In genomic region chr6:158819977-158820632, GRCh38 we compare ENCODE assay signal across 8 cellular contexts. TPM values are rescaled to one million over a fixed set of nuclear protein-coding genes. Genes with fewer than 3 reads are reported as not detected.
DNase-seq lines count a peak whose midpoint lies in the region; ATAC-seq, FAIRE-seq and TF ChIP-seq lines count a peak whose summit lies in the region.

No MANE protein-coding gene starts in this region.

- H2AFZ ChIP-seq in HepG2 (ENCODE audit: low read length) = no peak overlapping the region

- H3K4me1 ChIP-seq in heart right ventricle (peaks cover 3 to 35% (median 24%) of the 10 kb centered on the region in 9 donors), HepG2 (ENCODE audit: insufficient read depth, low read length) (peaks cover 44% of the 10 kb centered on the region), upper lobe of right lung (peaks cover 14% of the 10 kb centered on the region), mucosa of descending colon (ENCODE audit: low read depth) (peaks cover 6% of the 10 kb centered on the region)

- no peak for TF ChIP-seq RAD21 in HepG2 (CRISPR knock-in tag; IDR thresholded peaks at IDR 0.05)

- peaks cover 33% of the 10 kb centered on the region for H3K36me3 Mint-ChIP-seq in activated naive CD8-positive, alpha-beta T cell treated with anti-CD3 and anti-CD28 coated beads for 36 hours

- peak overlapping the region; percentile 68 for H3K4me2 ChIP-seq in HepG2 (ENCODE audit: low read depth, low read length)

- H3K9me3 ChIP-seq in heart right ventricle (no peaks in the 10 kb centered on the region), HepG2 (ENCODE audit: low read length) (no peaks in the 10 kb centered on the region), upper lobe of right lung (no peaks in the 10 kb centered on the region), mucosa of descending colon (no peaks in the 10 kb centered on the region)

- no peak for TF ChIP-seq CTCF in heart right ventricle (IDR thresholded peaks at IDR 0.05)
- TF ChIP-seq CTCF in HepG2 (CRISPR knock-in tag; IDR thresholded peaks at IDR 0.05) = no peak
- TF ChIP-seq CTCF in upper lobe of right lung (IDR thresholded peaks at IDR 0.05) = no peak
- no peak for TF ChIP-seq CTCF in mucosa of descending colon (IDR thresholded peaks at IDR 0.05)

- peaks cover 16% of the 10 kb centered on the region for H3K79me2 ChIP-seq in HepG2 (ENCODE audit: insufficient read depth, low read length)

- H3K27ac Mint-ChIP-seq in activated naive CD8-positive, alpha-beta T cell treated with anti-CD3 and anti-CD28 coated beads for 36 hours = peak overlapping the region; percentile 92

- H3K9ac ChIP-seq in HepG2 (ENCODE audit: insufficient read depth, low read depth, low read length) = no peak overlapping the region

- ATAC-seq in heart right ventricle (no peak), Right ventricle myocardium inferior (no peak), HepG2 (no peak), upper lobe of right lung (no peak), mucosa of descending colon (no peak)

- POLR2A ChIA-PET in HepG2 (lab: Yijun Ruan, JAX) = interaction anchor here (0.9 to 1.5 kb wide), 5 partner anchors 11 to 180 kb away, joined by 3 to 6 read pairs (median 5); partner anchors contain the start of gene RSPH3

- CTCF ChIA-PET in HepG2 (lab: Yijun Ruan, JAX; ENCODE audit: low intra/inter-chr PET ratio, low total read pairs) = no interaction called here

- DNase-seq in heart right ventricle (no peak), Right ventricle myocardium inferior (ENCODE audit: missing footprints) (no peak), HepG2 (ENCODE audit: low spot score) (no peak), upper lobe of right lung (no peak), GF-D8 (lab: John Stamatoyannopoulos, UW) (no peak), mucosa of descending colon (no peak)
- DNase-seq in activated naive CD8-positive, alpha-beta T cell treated with anti-CD3 and anti-CD28 coated beads for 36 hours = no peak
- no peak for DNase-seq in effector CD8-positive, alpha-beta T cell (lab: John Stamatoyannopoulos, UW)

- intact Hi-C loops in heart right ventricle (cut with DNase I) = loop anchor here in 6 of 10 donors (1.0 to 10.0 kb wide), 5 partner anchors 47 to 155 kb away; no protein-coding TSS in a partner anchor
- intact Hi-C loops in Right ventricle myocardium inferior (cut with DNase I) = loop anchor here (5.0 kb wide), 3 partner anchors 47 to 152 kb away; no protein-coding TSS in a partner anchor
- intact Hi-C loops in HepG2 (cut with micrococcal nuclease; ENCODE audit: unreplicated experiment) = loop anchor here (5.0 kb wide), 1 partner anchor 32 kb away; no protein-coding TSS in a partner anchor
- intact Hi-C loops in upper lobe of right lung (cut with DNase I) = no loop called here
- intact Hi-C loops in mucosa of descending colon (cut with DNase I, micrococcal nuclease) = no loop called here

- H3K4me1 Mint-ChIP-seq in activated naive CD8-positive, alpha-beta T cell treated with anti-CD3 and anti-CD28 coated beads for 36 hours = peaks cover 30% of the 10 kb centered on the region

- no peak for TF ChIP-seq POLR2A in HepG2 (IDR thresholded peaks at IDR 0.05; ENCODE audit: insufficient read depth in 1 of 2, low read depth in 2 of 2, low read length in 2 of 2)

- H4K20me1 ChIP-seq in HepG2 (ENCODE audit: insufficient read depth, low read length) = peaks cover 13% of the 10 kb centered on the region; the same call in 1 of the 2 replicates

- 94% methylated on average over 6 of the region's 6 CpGs for WGBS in heart right ventricle, 2 donors
- WGBS in HepG2 (ENCODE audit: low lambda C conversion rate) = 48% methylated on average over 6 of the region's 6 CpGs

- peaks cover 5% of the 10 kb centered on the region for H3K9me3 Mint-ChIP-seq in activated naive CD8-positive, alpha-beta T cell treated with anti-CD3 and anti-CD28 coated beads for 36 hours

- in situ Hi-C loops in HepG2 (cut with HindIII; ENCODE audit: extremely low pct_ligation_motif_present, low pct_unique_long_range_greater_than_20kb) = no loop called here

- no TSS peak for BruUV-seq in HepG2 (replicated peaks; lab: Mats Ljungman, UMichigan)

- H3K4me3 Mint-ChIP-seq in activated naive CD8-positive, alpha-beta T cell treated with anti-CD3 and anti-CD28 coated beads for 36 hours = peak overlapping the region; percentile 53

- no peaks in the 10 kb centered on the region for H3K27me3 Mint-ChIP-seq in activated naive CD8-positive, alpha-beta T cell treated with anti-CD3 and anti-CD28 coated beads for 36 hours

- H3K27me3 ChIP-seq in heart right ventricle (no peaks in the 10 kb centered on the region), HepG2 (ENCODE audit: control insufficient read depth in 1 of 2, insufficient read depth in 2 of 2, low read length in 2 of 2) (no peaks in the 10 kb centered on the region; a peak in 2 of 5 replicates), upper lobe of right lung (no peaks in the 10 kb centered on the region)

- H3K36me3 ChIP-seq in heart right ventricle (no peaks in the 10 kb centered on the region), HepG2 (replicated peaks in 1 of 2; ENCODE audit: control insufficient read depth in 1 of 2, insufficient read depth in 2 of 2, low read length in 2 of 2) (no peaks in the 10 kb centered on the region), upper lobe of right lung (peaks cover under 1% of the 10 kb centered on the region), mucosa of descending colon (ENCODE audit: low read depth) (no peaks in the 10 kb centered on the region)

- peak overlapping the region in 9 of 10 donors; percentile 82 to 96 (median 94) for H3K27ac ChIP-seq in heart right ventricle
- no peak overlapping the region for H3K27ac ChIP-seq in HepG2 (ENCODE audit: extremely low read length, insufficient read depth, low read length)
- peak overlapping the region; percentile 96 for H3K27ac ChIP-seq in upper lobe of right lung

- no peak for TF ChIP-seq EP300 in HepG2 (IDR thresholded peaks at IDR 0.05; ENCODE audit: low read depth in 2 of 2, low read length in 2 of 2)
- TF ChIP-seq EP300 in HepG2 (CRISPR knock-in tag; IDR thresholded peaks at IDR 0.05; ENCODE audit: borderline replicate concordance) = no peak

- peak overlapping the region in 3 of 10 donors; percentile 86 to 95 (median 93) for H3K4me3 ChIP-seq in heart right ventricle
- H3K4me3 ChIP-seq in HepG2 (replicated peaks in 1 of 3; ENCODE audit: insufficient read depth in 1 of 3, low read depth in 2 of 3, low read length in 3 of 3) = no peak overlapping the region
- peak overlapping the region; percentile 82 for H3K4me3 ChIP-seq in upper lobe of right lung
- no peak overlapping the region for H3K4me3 ChIP-seq in mucosa of descending colon

- FAIRE-seq in HepG2 (lab: Jason Lieb, UNC) = no peak

TF ChIP-seq in HepG2, 621 proteins besides CTCF, POLR2A, EP300 and RAD21 (continues in another document):
- TF ChIP-seq HNF4G (IDR thresholded peaks at IDR 0.05; ENCODE audit: borderline replicate concordance, low read depth, low read length) (no peak), HNF4G (CRISPR knock-in tag; IDR thresholded peaks at IDR 0.05; ENCODE audit: borderline replicate concordance, low read depth) (no peak), ZNF83 (CRISPR knock-in tag; IDR thresholded peaks at IDR 0.05; ENCODE audit: borderline replicate concordance) (no peak), ZNF788 (CRISPR knock-in tag; IDR thresholded peaks at IDR 0.05; ENCODE audit: borderline replicate concordance) (no peak)
- TF ChIP-seq, protein P1, sequence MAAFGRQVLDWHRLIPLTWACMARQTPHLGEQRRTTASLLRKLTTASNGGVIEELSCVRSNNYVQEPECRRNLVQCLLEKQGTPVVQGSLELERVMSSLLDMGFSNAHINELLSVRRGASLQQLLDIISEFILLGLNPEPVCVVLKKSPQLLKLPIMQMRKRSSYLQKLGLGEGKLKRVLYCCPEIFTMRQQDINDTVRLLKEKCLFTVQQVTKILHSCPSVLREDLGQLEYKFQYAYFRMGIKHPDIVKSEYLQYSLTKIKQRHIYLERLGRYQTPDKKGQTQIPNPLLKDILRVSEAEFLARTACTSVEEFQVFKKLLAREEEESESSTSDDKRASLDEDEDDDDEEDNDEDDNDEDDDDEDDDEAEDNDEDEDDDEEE (CRISPR knock-in tag; IDR thresholded peaks at IDR 0.05) = no peak

RNA-seq across cellular contexts. Expression of gene EZR, which starts 0.9 kb away (rescaled TPM):
- total RNA-seq in heart right ventricle (100 to 1,000 TPM; 148 to 227 (median 186) TPM), Right ventricle myocardium inferior (203 TPM), HepG2 (2016; rRNA removed; fragmentation: Illumina TruSeq; extraction: Trizol) (60.3 and 75.7 TPM in 2 replicates), upper lobe of right lung (260 TPM), mucosa of descending colon (100 to 1,000 TPM; 220 to 421 (median 334) TPM)
- polyA plus RNA-seq in heart right ventricle (100 to 1,000 TPM in 1 of 2 donors, 10 to 100 TPM in 1; 90.3 to 322 TPM), HepG2 (2011; rRNA removed) (34.7 and 36.8 TPM in 2 replicates)
- total RNA-seq in activated naive CD8-positive, alpha-beta T cell treated with anti-CD3 and anti-CD28 coated beads for 36 hours = 100 to 1,000 TPM; 218 to 227 TPM
- 8.6 and 10.8 TPM in 2 replicates for total RNA-seq in HepG2 (2016; cell fraction: cytosol; rRNA removed; fragmentation: Illumina TruSeq; extraction: Trizol; ENCODE audit: low read depth)
- 63.6 and 68.8 TPM in 2 replicates for total RNA-seq in HepG2 (2016; cell fraction: insoluble cytoplasmic fraction; rRNA removed; fragmentation: Illumina TruSeq; extraction: Trizol)
- 21.2 and 23.3 TPM in 2 replicates for total RNA-seq in HepG2 (2016; cell fraction: membrane; rRNA removed; fragmentation: Illumina TruSeq; extraction: Trizol)
- total RNA-seq in HepG2 (2016; cell fraction: nucleus; rRNA removed; fragmentation: Illumina TruSeq; extraction: Trizol) = 35.3 and 38.9 TPM in 2 replicates
- polyA plus RNA-seq in HepG2 (2011; cell fraction: cytosol; rRNA removed) = 34.1 and 34.2 TPM in 2 replicates
- polyA plus RNA-seq in HepG2 (2011; cell fraction: nucleus; rRNA removed) = 25.0 and 25.8 TPM in 2 replicates
- polyA plus RNA-seq in HepG2 (2012) = 18.5 and 28.6 TPM in 2 replicates
- 5.0 and 5.1 TPM in 2 replicates for polyA plus RNA-seq in HepG2 (2016; cell fraction: cytosol; fragmentation: Illumina TruSeq; extraction: Trizol; ENCODE audit: low read depth)
- 79.1 and 90.3 TPM in 2 replicates for polyA plus RNA-seq in HepG2 (2016; cell fraction: insoluble cytoplasmic fraction; fragmentation: Illumina TruSeq; extraction: Trizol; ENCODE audit: low read depth)
- polyA plus RNA-seq in HepG2 (2016; cell fraction: membrane; fragmentation: Illumina TruSeq; extraction: Trizol; ENCODE audit: low read depth) = 12.2 TPM in 2 replicates
- polyA plus RNA-seq in HepG2 (2016; cell fraction: nucleus; fragmentation: Illumina TruSeq; extraction: Trizol; ENCODE audit: insufficient read depth, low read depth) = 60.9 and 63.5 TPM in 2 replicates
- polyA minus RNA-seq in HepG2 (2011; rRNA and poly(A)+ RNA removed; ENCODE audit: low replicate concordance) = 45.1 and 93.9 TPM in 2 replicates
- 28.8 and 29.4 TPM in 2 replicates for polyA minus RNA-seq in HepG2 (2011; cell fraction: cytosol; rRNA and poly(A)+ RNA removed)
- polyA minus RNA-seq in HepG2 (2011; cell fraction: nucleus; rRNA and poly(A)+ RNA removed) = 17.6 and 19.8 TPM in 2 replicates

Comparison
In these comparisons a context has a peak if more than half of its experiments do, and no peak if none do; other contexts are left out.
1. intact Hi-C loops: an anchor here in heart right ventricle (1.0 to 10.0 kb wide), Right ventricle myocardium inferior (5.0 kb wide) and HepG2 (5.0 kb wide); none called in upper lobe of right lung and mucosa of descending colon.